ENCODE assay signal across 27 cellular contexts in the genomic region with DNA sequence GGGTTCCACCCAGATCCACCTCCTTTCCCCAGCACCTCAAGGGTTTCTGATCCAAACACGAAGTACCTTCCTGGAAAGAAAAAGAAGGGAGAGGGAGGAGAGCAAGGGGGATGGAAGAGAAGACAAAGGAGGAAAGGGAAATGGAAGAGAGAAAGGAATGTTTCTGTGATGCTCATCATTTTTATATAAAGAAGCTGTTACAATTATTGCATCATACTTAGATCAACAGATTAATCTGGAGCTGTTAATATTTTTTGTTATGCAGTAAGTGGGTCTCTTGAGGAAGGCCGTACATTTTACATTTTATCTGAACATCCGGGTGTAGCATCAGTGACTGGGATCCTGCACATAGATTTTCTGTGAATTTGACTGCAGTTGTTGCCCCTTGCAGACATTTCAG.
"Had no signal": no experiment of that assay in that cellular context is flagged by ENCODE, and none has a peak within 500 bp of the region (broad histone marks: within the 10 kb centered on the region; RNA-seq: fewer than 3 reads in every experiment).

No MANE protein-coding gene starts in this region.

- DNase-seq: activated CD4-positive, alpha-beta T cell treated with anti-CD3 and anti-CD28 coated beads, Interleukin-2, amount 10 ng/mL, durations not matched to agents 24 days and 14 days; activated CD4-positive, alpha-beta T cell treated with anti-CD3 and anti-CD28 coated beads, Interleukin-2, amount 50 U/mL, for 4 hours; activated CD8-positive, alpha-beta T cell treated with anti-CD3 and anti-CD28 coated beads for 36 hours; activated gamma-delta T cell; activated naive CD4-positive, alpha-beta T cell treated with Interleukin-2 at 50 U/mL for 16 hours; activated T-cell treated with anti-CD3 and anti-CD28 coated beads, Interleukin-2, amount 50 U/mL, for 24 hours; amygdala; Kasumi-1; MG63; NCI-H1048; NCI-H1105 treated with DMSO at 0.1 percent for 48 hours; NCI-H1436; NCI-H1694; NCI-H1930; NCI-H2081 treated with DMSO at 0.1 percent for 48 hours; NCI-H345; NCI-H524 treated with DMSO at 0.1 percent for 48 hours; PC-3; Peyer's patch; RPMI8226; SIG-M5; T-cell had no signal

- H3K27ac ChIP-seq: ascending aorta, cardiac muscle cell, coronary artery, Peyer's patch had no signal

- H3K4me1 ChIP-seq: ascending aorta, Peyer's patch had no signal

- H3K4me3 ChIP-seq: ascending aorta, cardiac muscle cell, coronary artery, MG63, Peyer's patch had no signal

- H3K36me3 ChIP-seq: ascending aorta, cardiac muscle cell, MG63, Peyer's patch had no signal

- H3K27me3 ChIP-seq: ascending aorta, cardiac muscle cell, MG63, Peyer's patch had no signal

- FAIRE-seq: TTC549 had no signal

- H3K9me3 ChIP-seq: ascending aorta, MG63, Peyer's patch had no signal

- ATAC-seq: activated CD8-positive, alpha-beta T cell treated with anti-CD3 and anti-CD28 coated beads for 36 hours; PC-3; SK-N-SH treated with all-trans-retinoic acid at 6 μM for 48 hours; T-cell had no signal
